ENCODE assay signal across 1 cellular context in genomic region chrX:27186671-27187070, GRCh38.
TF ChIP-seq lines count a peak whose summit lies in the region.

No MANE protein-coding gene starts in this region.

TF ChIP-seq in GM12878, 131 proteins besides CTCF, POLR2A, EP300 and RAD21 (continued from another document):
- TF ChIP-seq MTA2 (IDR thresholded peaks at IDR 0.05; ENCODE audit: low read depth) (no peak), ASH2L (IDR thresholded peaks at IDR 0.05; ENCODE audit: borderline replicate concordance, low read depth) (no peak), ZBED1 (IDR thresholded peaks at IDR 0.05; ENCODE audit: borderline replicate concordance) (no peak), SIN3A (IDR thresholded peaks at IDR 0.05; ENCODE audit: low read depth, low read length) (no peak), EGR1 (IDR thresholded peaks at IDR 0.05; ENCODE audit: borderline replicate concordance in 1 of 2, low read depth in 2 of 2, low read length in 2 of 2) (no peak), MEF2A (IDR thresholded peaks at IDR 0.05; ENCODE audit: insufficient read depth, low read depth, low read length) (no peak), MYC (IDR thresholded peaks at IDR 0.05; ENCODE audit: insufficient read depth, insufficient read length, insufficient replicate concordance, low read length, severe bottlenecking) (no peak), POU2F2 (IDR thresholded peaks at IDR 0.05; ENCODE audit: borderline replicate concordance, low read depth, low read length) (peak; percentile 50; the same call in 1 of the 3 replicates), ZNF622 (IDR thresholded peaks at IDR 0.05) (no peak), IKZF1 (conservative IDR thresholded peaks at IDR 0.05) (no peak), BHLHE40 (IDR thresholded peaks at IDR 0.05; ENCODE audit: borderline replicate concordance in 1 of 2, low read depth in 2 of 2, low read length in 1 of 2) (peak; percentile 43 to 51; a peak in 2 of 4 replicates)
